Comparison of ENCODE assay signal across 1 cellular context in the genomic region with DNA sequence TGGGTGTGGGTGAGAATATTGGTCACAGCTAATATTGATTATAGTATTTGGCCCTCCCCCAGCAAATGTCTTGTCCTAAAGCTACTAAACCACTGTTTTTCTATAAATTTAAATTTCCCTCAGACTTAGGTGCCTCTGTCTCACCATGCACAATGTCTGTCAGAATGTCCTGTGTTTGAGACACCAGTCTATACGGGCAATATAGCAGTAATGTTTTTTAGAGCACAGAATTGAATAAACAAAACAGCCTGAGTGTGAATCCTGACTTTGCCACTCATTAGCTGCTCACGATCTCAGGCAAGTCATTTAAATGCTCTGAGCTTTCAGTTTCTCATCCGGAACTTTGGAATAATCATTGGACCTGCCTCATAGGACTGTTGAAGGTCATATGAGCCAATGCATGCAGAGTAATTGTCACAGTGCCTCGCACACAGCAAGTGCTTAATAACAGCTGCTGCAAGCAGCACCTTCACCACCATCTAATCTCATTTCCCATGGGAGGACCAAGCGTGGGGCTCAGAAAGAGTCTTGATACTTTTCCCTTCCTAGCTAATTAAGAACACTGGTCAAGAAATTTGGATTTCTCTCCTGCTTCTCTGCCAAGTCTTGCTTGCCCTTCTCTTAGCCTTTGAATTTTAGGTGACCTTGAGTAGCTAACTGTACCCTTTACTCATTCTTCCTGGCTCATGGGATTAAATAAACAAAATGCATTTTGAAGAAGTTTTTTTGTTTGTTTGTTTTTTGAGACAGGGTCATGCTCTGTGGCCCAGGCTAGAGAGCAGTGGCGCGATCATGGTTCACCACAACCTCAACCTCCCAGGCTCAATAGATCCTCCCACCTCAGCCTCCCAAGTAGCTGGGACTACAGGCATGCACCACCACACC.
TF ChIP-seq lines count a peak whose summit lies in the region.

No MANE protein-coding gene starts in this region.

TF ChIP-seq in HepG2, 621 proteins besides CTCF, POLR2A, EP300 and RAD21 (continued from another document and continues in another):
- peak in 1 of 2 experiments; percentile 4; a peak in 1 of 4 replicates for TF ChIP-seq REST (IDR thresholded peaks at IDR 0.05; ENCODE audit: borderline replicate concordance in 1 of 2, low read depth in 1 of 2, low read length in 2 of 2)
- peak; percentile 100 for TF ChIP-seq ZKSCAN8 (CRISPR knock-in tag; IDR thresholded peaks at IDR 0.05; ENCODE audit: borderline replicate concordance)
- TF ChIP-seq NR3C1 (CRISPR knock-in tag; IDR thresholded peaks at IDR 0.05): no peak
- peak; percentile 60; the same call in 1 of the 2 replicates for TF ChIP-seq DNMT3B (CRISPR knock-in tag; conservative IDR thresholded peaks at IDR 0.05)
- peak; percentile 34; the same call in 1 of the 2 replicates for TF ChIP-seq UBTF (CRISPR knock-in tag; IDR thresholded peaks at IDR 0.05)
- TF ChIP-seq, protein P1, sequence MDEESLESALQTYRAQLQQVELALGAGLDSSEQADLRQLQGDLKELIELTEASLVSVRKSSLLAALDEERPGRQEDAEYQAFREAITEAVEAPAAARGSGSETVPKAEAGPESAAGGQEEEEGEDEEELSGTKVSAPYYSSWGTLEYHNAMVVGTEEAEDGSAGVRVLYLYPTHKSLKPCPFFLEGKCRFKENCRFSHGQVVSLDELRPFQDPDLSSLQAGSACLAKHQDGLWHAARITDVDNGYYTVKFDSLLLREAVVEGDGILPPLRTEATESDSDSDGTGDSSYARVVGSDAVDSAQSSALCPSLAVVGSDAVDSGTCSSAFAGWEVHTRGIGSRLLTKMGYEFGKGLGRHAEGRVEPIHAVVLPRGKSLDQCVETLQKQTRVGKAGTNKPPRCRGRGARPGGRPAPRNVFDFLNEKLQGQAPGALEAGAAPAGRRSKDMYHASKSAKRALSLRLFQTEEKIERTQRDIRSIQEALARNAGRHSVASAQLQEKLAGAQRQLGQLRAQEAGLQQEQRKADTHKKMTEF (CRISPR knock-in tag; IDR thresholded peaks at IDR 0.05): peak; percentile 59
- no peak for TF ChIP-seq CREBL2 (CRISPR knock-in tag; IDR thresholded peaks at IDR 0.05; ENCODE audit: borderline replicate concordance)
- TF ChIP-seq KMT2A (CRISPR knock-in tag; IDR thresholded peaks at IDR 0.05): peak; percentile 64; the same call in 1 of the 2 replicates
- TF ChIP-seq HNF1B (CRISPR knock-in tag; IDR thresholded peaks at IDR 0.05): 0 out of 2 replicates have a peak, but pooled peaks have one; percentile 39
- TF ChIP-seq MXI1 (IDR thresholded peaks at IDR 0.05; ENCODE audit: borderline replicate concordance, low read depth, low read length): 0 out of 3 replicates have a peak, but pooled peaks have one; percentile 31
- 0 out of 2 replicates have a peak, but pooled peaks have one; percentile 11 for TF ChIP-seq BORCS8-MEF2B (CRISPR knock-in tag; IDR thresholded peaks at IDR 0.05)
- peak; percentile 34; the same call in 1 of the 2 replicates for TF ChIP-seq SAP130 (CRISPR knock-in tag; IDR thresholded peaks at IDR 0.05; ENCODE audit: low read depth)
- no peak for TF ChIP-seq ZFP62 (CRISPR knock-in tag; IDR thresholded peaks at IDR 0.05)
- no peak for TF ChIP-seq ZNF343 (CRISPR knock-in tag; IDR thresholded peaks at IDR 0.05)
- TF ChIP-seq NR2F2 (IDR thresholded peaks at IDR 0.05; ENCODE audit: borderline replicate concordance, low read depth): peak; percentile 22; the same call in 1 of the 2 replicates
- peak; percentile 71; the same call in 1 of the 2 replicates for TF ChIP-seq ZNF749 (CRISPR knock-in tag; IDR thresholded peaks at IDR 0.05; ENCODE audit: borderline replicate concordance)
- TF ChIP-seq ZMYM2 (CRISPR knock-in tag; IDR thresholded peaks at IDR 0.05): peak; percentile 57; the same call in 1 of the 2 replicates
- TF ChIP-seq RBFOX2 (IDR thresholded peaks at IDR 0.05; ENCODE audit: low read depth, low read length): peak; percentile 92
- TF ChIP-seq MEIS2 (CRISPR knock-in tag; IDR thresholded peaks at IDR 0.05): 0 out of 2 replicates have a peak, but pooled peaks have one; percentile 42
- TF ChIP-seq HOXA3 (CRISPR knock-in tag; IDR thresholded peaks at IDR 0.05): peak; percentile 13; the same call in 1 of the 2 replicates
- TF ChIP-seq ZFP36L1 (CRISPR knock-in tag; IDR thresholded peaks at IDR 0.05): peak; percentile 30; the same call in 1 of the 2 replicates
- peak; percentile 97 for TF ChIP-seq ZNF770 (CRISPR knock-in tag; IDR thresholded peaks at IDR 0.05)
- peak; percentile 50; the same call in 1 of the 2 replicates for TF ChIP-seq RFXAP (CRISPR knock-in tag; IDR thresholded peaks at IDR 0.05; ENCODE audit: borderline replicate concordance)
- TF ChIP-seq RBM22 (optimal IDR thresholded peaks at IDR 0.05; ENCODE audit: low read length): peak; percentile 99
- TF ChIP-seq YEATS2 (CRISPR knock-in tag; IDR thresholded peaks at IDR 0.05; ENCODE audit: borderline replicate concordance): no peak
- TF ChIP-seq ZNF263 (CRISPR knock-in tag; IDR thresholded peaks at IDR 0.05): peak; percentile 36; the same call in 1 of the 2 replicates
- TF ChIP-seq AKAP8 (CRISPR knock-in tag; IDR thresholded peaks at IDR 0.05): peak; percentile 62; the same call in 1 of the 2 replicates
- TF ChIP-seq ZNF530 (CRISPR knock-in tag; IDR thresholded peaks at IDR 0.05; ENCODE audit: low read depth): no peak
- no peak for TF ChIP-seq MEF2D (CRISPR knock-in tag; IDR thresholded peaks at IDR 0.05)
- peak; percentile 76 for TF ChIP-seq MED1 (CRISPR knock-in tag; IDR thresholded peaks at IDR 0.05)
- TF ChIP-seq IRF2 (CRISPR knock-in tag; IDR thresholded peaks at IDR 0.05): 0 out of 2 replicates have a peak, but pooled peaks have one; percentile 7
- TF ChIP-seq, protein P2, sequence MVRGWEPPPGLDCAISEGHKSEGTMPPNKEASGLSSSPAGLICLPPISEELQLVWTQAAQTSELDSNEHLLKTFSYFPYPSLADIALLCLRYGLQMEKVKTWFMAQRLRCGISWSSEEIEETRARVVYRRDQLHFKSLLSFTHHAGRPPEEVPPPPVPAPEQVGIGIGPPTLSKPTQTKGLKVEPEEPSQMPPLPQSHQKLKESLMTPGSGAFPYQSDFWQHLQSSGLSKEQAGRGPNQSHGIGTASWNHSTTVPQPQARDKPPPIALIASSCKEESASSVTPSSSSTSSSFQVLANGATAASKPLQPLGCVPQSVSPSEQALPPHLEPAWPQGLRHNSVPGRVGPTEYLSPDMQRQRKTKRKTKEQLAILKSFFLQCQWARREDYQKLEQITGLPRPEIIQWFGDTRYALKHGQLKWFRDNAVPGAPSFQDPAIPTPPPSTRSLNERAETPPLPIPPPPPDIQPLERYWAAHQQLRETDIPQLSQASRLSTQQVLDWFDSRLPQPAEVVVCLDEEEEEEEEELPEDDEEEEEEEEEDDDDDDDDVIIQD (CRISPR knock-in tag; IDR thresholded peaks at IDR 0.05; ENCODE audit: low read depth): no peak
- no peak for TF ChIP-seq GATAD1 (CRISPR knock-in tag; IDR thresholded peaks at IDR 0.05)
- TF ChIP-seq CENPBD1 (CRISPR knock-in tag; IDR thresholded peaks at IDR 0.05; ENCODE audit: borderline replicate concordance, low read depth): no peak
- TF ChIP-seq GTF2F1 (IDR thresholded peaks at IDR 0.05; ENCODE audit: low read length): no peak
- TF ChIP-seq ZNF501 (CRISPR knock-in tag; IDR thresholded peaks at IDR 0.05): peak; percentile 23; the same call in 1 of the 2 replicates
- TF ChIP-seq MYPOP (CRISPR knock-in tag; IDR thresholded peaks at IDR 0.05): peak; percentile 37; the same call in 1 of the 2 replicates
- peak; percentile 95 for TF ChIP-seq ZNF460 (CRISPR knock-in tag; IDR thresholded peaks at IDR 0.05; ENCODE audit: borderline replicate concordance)
- TF ChIP-seq ERF (CRISPR knock-in tag; IDR thresholded peaks at IDR 0.05): 0 out of 2 replicates have a peak, but pooled peaks have one; percentile 44
- TF ChIP-seq, protein P3, sequence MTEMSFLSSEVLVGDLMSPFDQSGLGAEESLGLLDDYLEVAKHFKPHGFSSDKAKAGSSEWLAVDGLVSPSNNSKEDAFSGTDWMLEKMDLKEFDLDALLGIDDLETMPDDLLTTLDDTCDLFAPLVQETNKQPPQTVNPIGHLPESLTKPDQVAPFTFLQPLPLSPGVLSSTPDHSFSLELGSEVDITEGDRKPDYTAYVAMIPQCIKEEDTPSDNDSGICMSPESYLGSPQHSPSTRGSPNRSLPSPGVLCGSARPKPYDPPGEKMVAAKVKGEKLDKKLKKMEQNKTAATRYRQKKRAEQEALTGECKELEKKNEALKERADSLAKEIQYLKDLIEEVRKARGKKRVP (CRISPR knock-in tag; IDR thresholded peaks at IDR 0.05): no peak
- TF ChIP-seq CC2D1A (CRISPR knock-in tag; IDR thresholded peaks at IDR 0.05): 0 out of 2 replicates have a peak, but pooled peaks have one; percentile 23
- peak; percentile 55; the same call in 1 of the 2 replicates for TF ChIP-seq DRAP1 (CRISPR knock-in tag; IDR thresholded peaks at IDR 0.05)
